19 cellular contexts compared by ENCODE assay signal in genomic region chr5:92050970-92051369, GRCh38.
A peak's percentile ranks its signal among the peaks of the same experiment; 100 is the strongest.
DNase-seq lines count a peak whose midpoint lies in the region; ATAC-seq and TF ChIP-seq lines count a peak whose summit lies in the region.
"Had no signal": no experiment of that assay in that cellular context is flagged by ENCODE, and none has a peak within 500 bp of the region (broad histone marks: within the 10 kb centered on the region; RNA-seq: fewer than 3 reads in every experiment).

No MANE protein-coding gene starts in this region.

- H2BK15ac ChIP-seq in IMR-90 (ENCODE audit: low read depth, low read length) (no peak overlapping the region), mesenchymal stem cell (ENCODE audit: low read depth, poor library complexity, severe bottlenecking) (peak overlapping the region; percentile 67)

- intact Hi-C loops in IMR-90 (cut with micrococcal nuclease) (no loop called here), dorsolateral prefrontal cortex (cut with DNase I) (no loop called here)

- no peaks in the 10 kb centered on the region for H3K4me1 ChIP-seq in GM23338 (ENCODE audit: insufficient read depth)
- no peaks in the 10 kb centered on the region for H3K4me1 ChIP-seq in IMR-90 (ENCODE audit: control insufficient read depth, insufficient read depth, low read length)
- H3K4me1 ChIP-seq in endodermal cell (ENCODE audit: control insufficient read depth, insufficient read depth, low read length) = no peaks in the 10 kb centered on the region
- no peaks in the 10 kb centered on the region for H3K4me1 ChIP-seq in mesenchymal stem cell (ENCODE audit: control insufficient read depth, insufficient read depth, low read depth, low read length)
- H3K4me1 ChIP-seq: BLaER1 treated with 17β-estradiol and CSF1 and Interleukin-3, amounts not matched to agents 10 nM and 100 nM had no signal

- no peaks in the 10 kb centered on the region for H3K79me2 ChIP-seq in GM23338 (replicated peaks; ENCODE audit: insufficient read depth)

- POLR2A ChIA-PET in IMR-90 (lab: Charles Lee; ENCODE audit: unreplicated experiment) = no interaction called here

- TF ChIP-seq CTCF in GM23338 (conservative IDR thresholded peaks at IDR 0.05; ENCODE audit: low read depth in 2 of 2) (peak in 1 of 2 experiments; percentile 53; a peak in 3 of 4 replicates), IMR-90 (conservative IDR thresholded peaks at IDR 0.05; ENCODE audit: low read depth, low read length) (no peak), endodermal cell (conservative IDR thresholded peaks at IDR 0.05) (peak; percentile 33), dorsolateral prefrontal cortex (IDR thresholded peaks at IDR 0.05 in 54 of 56, conservative IDR thresholded peaks at IDR 0.05 in 2 of 56; ENCODE audit: low read depth in 1 of 56, partially characterized antibody in 56 of 56) (no peak), GM10266 (IDR thresholded peaks at IDR 0.05; ENCODE audit: control insufficient read depth, insufficient read depth, low read depth, missing control alignments) (no peak)

- no peaks in the 10 kb centered on the region for H3K9me3 Mint-ChIP-seq in GM23338
- peaks cover 1% of the 10 kb centered on the region for H3K9me3 Mint-ChIP-seq in endodermal cell

- H3K27me3 Mint-ChIP-seq in GM23338 (ENCODE audit: insufficient read depth, low read depth, poor library complexity) = no peaks in the 10 kb centered on the region
- H3K27me3 Mint-ChIP-seq in endodermal cell (ENCODE audit: insufficient read depth) = no peaks in the 10 kb centered on the region

- no peaks in the 10 kb centered on the region for H3F3A ChIP-seq in GM23338 (replicated peaks; ENCODE audit: low read depth)

- no peaks in the 10 kb centered on the region for H3K9me1 ChIP-seq in IMR-90 (ENCODE audit: insufficient read depth, low read length)

- TF ChIP-seq POLR2A in IMR-90 (IDR thresholded peaks at IDR 0.05; ENCODE audit: low read depth, low read length) = no peak

- H3K79me1 ChIP-seq in IMR-90 (ENCODE audit: low read depth in 1 of 2, low read length in 2 of 2) = no peaks in the 10 kb centered on the region
- no peaks in the 10 kb centered on the region for H3K79me1 ChIP-seq in mesenchymal stem cell (replicated peaks; ENCODE audit: low read length, poor library complexity, severe bottlenecking)

- H3K23ac ChIP-seq in IMR-90 (ENCODE audit: low read depth, low read length) (no peak overlapping the region), mesenchymal stem cell (ENCODE audit: low read length in 2 of 2) (no peak overlapping the region)

- in situ Hi-C loops in IMR-90 (cut with MboI; ENCODE audit: low sequenced_read_pairs) = no loop called here

- H3K4me1 Mint-ChIP-seq in GM23338 (no peaks in the 10 kb centered on the region), endodermal cell (peaks cover 17% of the 10 kb centered on the region)

- H3K27ac ChIP-seq in GM23338 (ENCODE audit: low read depth) (no peak overlapping the region), IMR-90 (ENCODE audit: insufficient read depth, low read length) (no peak overlapping the region), endodermal cell (ENCODE audit: low read depth, low read length) (no peak overlapping the region), mesenchymal stem cell (ENCODE audit: low read length, poor library complexity, severe bottlenecking) (no peak overlapping the region), dorsolateral prefrontal cortex (no peak overlapping the region)
- H3K27ac ChIP-seq: BLaER1 treated with 17β-estradiol and CSF1 and Interleukin-3, amounts not matched to agents 10 nM and 100 nM had no signal

- CTCF ChIA-PET in IMR-90 (lab: Yijun Ruan, JAX) = interaction anchor here (0.9 kb wide), 1 partner anchor 14 kb away, joined by 3 read pairs; no protein-coding TSS in a partner anchor

- H3K27ac Mint-ChIP-seq in GM23338 (0 out of 2 replicates have a peak overlapping the region, but pooled peaks have one; percentile 38), endodermal cell (no peak overlapping the region)
- H3K27ac Mint-ChIP-seq: CD8-positive, alpha-beta T cell; HFFc6 had no signal

- H2BK12ac ChIP-seq in mesenchymal stem cell (ENCODE audit: low read length in 2 of 2) = no peak overlapping the region

- H4K91ac ChIP-seq in IMR-90 (ENCODE audit: insufficient read depth, low read depth, low read length) = no peak overlapping the region
- no peak overlapping the region for H4K91ac ChIP-seq in mesenchymal stem cell (ENCODE audit: low read length)

- H3K9me3 ChIP-seq in IMR-90 (ENCODE audit: control insufficient read depth, insufficient read depth, low read length) = no peaks in the 10 kb centered on the region
- H3K9me3 ChIP-seq in endodermal cell (ENCODE audit: control insufficient read depth, low read length) = no peaks in the 10 kb centered on the region
- peaks cover 13% of the 10 kb centered on the region for H3K9me3 ChIP-seq in mesenchymal stem cell (ENCODE audit: control insufficient read depth, low read length)

- H3K4me2 ChIP-seq in GM23338 (no peak overlapping the region), IMR-90 (ENCODE audit: low read depth, low read length) (no peak overlapping the region), mesenchymal stem cell (ENCODE audit: low read length, poor library complexity, severe bottlenecking) (no peak overlapping the region)
- H3K4me2 ChIP-seq: BLaER1 treated with 17β-estradiol and CSF1 and Interleukin-3, amounts not matched to agents 10 nM and 100 nM had no signal

- dilution Hi-C loops in IMR-90 (cut with HindIII; ENCODE audit: low sequenced_read_pairs, unreplicated experiment) = no loop called here

- H3K36me3 ChIP-seq in GM23338 (ENCODE audit: insufficient read depth) = no peaks in the 10 kb centered on the region
- H3K36me3 ChIP-seq in IMR-90 (ENCODE audit: control insufficient read depth, insufficient read depth, low read length) = no peaks in the 10 kb centered on the region
- no peaks in the 10 kb centered on the region for H3K36me3 ChIP-seq in endodermal cell (ENCODE audit: control insufficient read depth, insufficient read depth, low read length)
- no peaks in the 10 kb centered on the region for H3K36me3 ChIP-seq in mesenchymal stem cell (ENCODE audit: control insufficient read depth in 1 of 2, insufficient read depth in 2 of 2, low read depth in 1 of 2, low read length in 2 of 2)
- H3K36me3 ChIP-seq: BLaER1 treated with 17β-estradiol and CSF1 and Interleukin-3, amounts not matched to agents 10 nM and 100 nM had no signal

- no peak overlapping the region for H2AK9ac ChIP-seq in IMR-90 (replicated peaks; ENCODE audit: low read depth, low read length, poor library complexity)

- H4K5ac ChIP-seq in IMR-90 (ENCODE audit: low read depth, low read length) = no peak overlapping the region

- no peaks in the 10 kb centered on the region for H4K20me1 ChIP-seq in GM23338 (replicated peaks; ENCODE audit: insufficient read depth)
- no peaks in the 10 kb centered on the region for H4K20me1 ChIP-seq in IMR-90 (ENCODE audit: insufficient read depth, low read length)
- H4K20me1 ChIP-seq: BLaER1 treated with 17β-estradiol and CSF1 and Interleukin-3, amounts not matched to agents 10 nM and 100 nM had no signal

- no peak overlapping the region for H2BK20ac ChIP-seq in IMR-90 (ENCODE audit: low read depth, low read length)

- no peaks in the 10 kb centered on the region for H3K27me3 ChIP-seq in GM23338 (ENCODE audit: insufficient read depth)
- no peaks in the 10 kb centered on the region for H3K27me3 ChIP-seq in IMR-90 (ENCODE audit: control insufficient read depth, insufficient read depth, low read length)
- H3K27me3 ChIP-seq in endodermal cell (ENCODE audit: control insufficient read depth, insufficient read depth, low read length, poor library complexity, severe bottlenecking) = no peaks in the 10 kb centered on the region
- no peaks in the 10 kb centered on the region for H3K27me3 ChIP-seq in mesenchymal stem cell (ENCODE audit: control insufficient read depth in 1 of 2, insufficient read depth in 1 of 2, low read length in 2 of 2)
- H3K27me3 ChIP-seq in dorsolateral prefrontal cortex = peaks cover 0 to 2% (median 0%) of the 10 kb centered on the region in 45 donors
- H3K27me3 ChIP-seq: BLaER1 treated with 17β-estradiol and CSF1 and Interleukin-3, amounts not matched to agents 10 nM and 100 nM had no signal

- no peak overlapping the region for H3K4ac ChIP-seq in IMR-90 (ENCODE audit: low read depth, low read length)
- no peak overlapping the region for H3K4ac ChIP-seq in mesenchymal stem cell (ENCODE audit: low read depth in 1 of 2, low read length in 2 of 2)

- TF ChIP-seq RAD21 in IMR-90 (IDR thresholded peaks at IDR 0.05; ENCODE audit: low read length) = no peak

- H3K4me3 ChIP-seq in GM23338 (no peak overlapping the region), IMR-90 (ENCODE audit: insufficient read depth, low read depth, low read length) (no peak overlapping the region), endodermal cell (ENCODE audit: low read length) (no peak overlapping the region), mesenchymal stem cell (ENCODE audit: insufficient read depth in 1 of 2, low read depth in 1 of 2, low read length in 2 of 2) (no peak overlapping the region), dorsolateral prefrontal cortex (no peak overlapping the region)
- H3K4me3 ChIP-seq: BLaER1 treated with 17β-estradiol and CSF1 and Interleukin-3, amounts not matched to agents 10 nM and 100 nM; GM12878 had no signal

- no CpG with 5 or more reads among the region's 2 CpGs for WGBS in IMR-90 (ENCODE audit: extremely low coverage in 2 of 2, insufficient read length in 1 of 2), 2 experiments
- WGBS in endodermal cell (ENCODE audit: insufficient coverage in 1 of 2, insufficient read length in 1 of 2), 2 experiments = 80 to 96% methylated on average over 1 to 2 of the region's 2 CpGs
- WGBS in mesenchymal stem cell = no CpG with 5 or more reads among the region's 2 CpGs

- H3K4me3 Mint-ChIP-seq in GM23338 (no peak overlapping the region), endodermal cell (no peak overlapping the region)
- H3K4me3 Mint-ChIP-seq: CD8-positive, alpha-beta T cell; HFFc6 had no signal

- H2BK5ac ChIP-seq in IMR-90 (ENCODE audit: low read depth, low read length, poor library complexity, severe bottlenecking) (no peak overlapping the region), mesenchymal stem cell (ENCODE audit: low read depth, low read length, poor library complexity, severe bottlenecking) (no peak overlapping the region)

- peak; percentile 20 for DNase-seq in GM23338 (ENCODE audit: low spot score)
- DNase-seq in IMR-90 = no peak
- no peak for DNase-seq in endodermal cell
- no peak for DNase-seq in mesenchymal stem cell
- no peak for DNase-seq in dorsolateral prefrontal cortex
- no peak for DNase-seq in NCI-H69 (lab: John Stamatoyannopoulos, UW)
- no peak for DNase-seq in GM10266 (ENCODE audit: extremely low spot score)
- DNase-seq: 8988T; Calu3; CD8-positive, alpha-beta T cell; DMS79 treated with DMSO at 0.1 percent for 48 hours; GF-D8; GOT3; HFFc6; KG1 had no signal

- no peak overlapping the region for H2AFZ ChIP-seq in GM23338
- H2AFZ ChIP-seq in IMR-90 (replicated peaks; ENCODE audit: low read length, poor library complexity) = no peak overlapping the region
- no peak overlapping the region for H2AFZ ChIP-seq in mesenchymal stem cell (ENCODE audit: low read depth, low read length)

- no peaks in the 10 kb centered on the region; the same call in 2 of the 3 replicates for H3K36me3 Mint-ChIP-seq in GM23338 (ENCODE audit: low read depth)
- no peaks in the 10 kb centered on the region for H3K36me3 Mint-ChIP-seq in endodermal cell (ENCODE audit: low read depth)
- H3K36me3 Mint-ChIP-seq: CD8-positive, alpha-beta T cell had no signal

- H3K56ac ChIP-seq in IMR-90 (ENCODE audit: extremely low read depth, insufficient read depth, low read length) = no peak overlapping the region

- no TSS peak for BruUV-seq in IMR-90 (replicated peaks; lab: Mats Ljungman, UMichigan)

- H3K18ac ChIP-seq in IMR-90 (ENCODE audit: low read depth, low read length) (no peak overlapping the region), mesenchymal stem cell (ENCODE audit: low read depth in 1 of 2, low read length in 2 of 2) (no peak overlapping the region)

- H4K8ac ChIP-seq in IMR-90 (ENCODE audit: low read depth in 2 of 2, low read length in 2 of 2) (no peak overlapping the region), mesenchymal stem cell (ENCODE audit: low read length) (no peak overlapping the region)

- H2BK120ac ChIP-seq in IMR-90 (ENCODE audit: low read depth, low read length) (no peak overlapping the region), mesenchymal stem cell (ENCODE audit: low read depth, low read length) (no peak overlapping the region)

- H3K9me2 ChIP-seq in GM23338 (ENCODE audit: insufficient read depth) = no peaks in the 10 kb centered on the region

- no peak overlapping the region for H3K9ac ChIP-seq in IMR-90 (ENCODE audit: low read depth, low read length)
- H3K9ac ChIP-seq in endodermal cell (ENCODE audit: extremely low read depth, low read length, poor library complexity, severe bottlenecking) = no peak overlapping the region
- no peak overlapping the region for H3K9ac ChIP-seq in mesenchymal stem cell (ENCODE audit: low read length)
- H3K9ac ChIP-seq: BLaER1 treated with 17β-estradiol and CSF1 and Interleukin-3, amounts not matched to agents 10 nM and 100 nM had no signal

- ATAC-seq in GM23338 (no peak), IMR-90 (ENCODE audit: low read depth) (no peak), HG02840 (IDR thresholded peaks at IDR 0.05; ENCODE audit: low FRiP score, unreplicated experiment) (no peak)
- ATAC-seq: CD8-positive, alpha-beta T cell; GM12878; HCT116 had no signal

- H3K14ac ChIP-seq in IMR-90 (replicated peaks; ENCODE audit: low read depth, low read length) (no peak overlapping the region), mesenchymal stem cell (ENCODE audit: low read length in 2 of 2) (no peak overlapping the region)

- H2AK5ac ChIP-seq in IMR-90 (ENCODE audit: low read depth, low read length) = peak overlapping the region; percentile 15; the same call in 1 of the 2 replicates
- H2AK5ac ChIP-seq in mesenchymal stem cell (ENCODE audit: low read length, severe bottlenecking) = no peak overlapping the region
